In genomic region chr12:14111230-14111865, GRCh38 we compare ENCODE assay signal across 8 cellular contexts.
DNase-seq lines count a peak whose midpoint lies in the region; ATAC-seq and TF ChIP-seq lines count a peak whose summit lies in the region.

No MANE protein-coding gene starts in this region.

- no peaks in the 10 kb centered on the region for H3K4me1 ChIP-seq in suprapubic skin

- 41% methylated on average over 9 of the region's 9 CpGs for WGBS in suprapubic skin

- TF ChIP-seq CTCF in suprapubic skin (IDR thresholded peaks at IDR 0.05): no peak

- no peak overlapping the region for H3K27ac ChIP-seq in suprapubic skin

- no peaks in the 10 kb centered on the region for H3K9me3 ChIP-seq in suprapubic skin

- H3K4me3 ChIP-seq in suprapubic skin: no peak overlapping the region

- no peak for TF ChIP-seq POLR2A in suprapubic skin (IDR thresholded peaks at IDR 0.05)

- H3K36me3 ChIP-seq in suprapubic skin: no peaks in the 10 kb centered on the region

- DNase-seq in DMS 273 (lab: John Stamatoyannopoulos, UW; ENCODE audit: unreplicated experiment) (peak; percentile 19), DMS 273 treated with DMSO at 0.1 percent for 48 hours (lab: John Stamatoyannopoulos, UW) (no peak), HuH-7 (ENCODE audit: low spot score) (peak; percentile 36), germinal center (ENCODE audit: low spot score) (peak; percentile 77), suprapubic skin (ENCODE audit: low spot score in 2 of 2) (no peak), NCI-H1105 (lab: John Stamatoyannopoulos, UW) (no peak)
- DNase-seq in activated naive CD4-positive, alpha-beta T cell treated with Interleukin-2 at 50 U/mL for 16 hours: no peak

- ATAC-seq in GM21717 (IDR thresholded peaks at IDR 0.05; ENCODE audit: unreplicated experiment): peak; percentile 97

- no peak for TF ChIP-seq EP300 in suprapubic skin (IDR thresholded peaks at IDR 0.05)

- H3K27me3 ChIP-seq in suprapubic skin: peaks cover 2% of the 10 kb centered on the region

Comparison
In these comparisons a context has a peak if more than half of its experiments do, and no peak if none do; other contexts are left out.
1. DNase-seq: peak in DMS 273 (single experiment), HuH-7 (single experiment) and germinal center (single experiment); none in DMS 273 treated with DMSO at 0.1 percent for 48 hours (single experiment), suprapubic skin (0 of 2), NCI-H1105 (single experiment) and activated naive CD4-positive, alpha-beta T cell treated with Interleukin-2 at 50 U/mL for 16 hours (single experiment).